ENCODE assay signal across 1 cellular context in the genomic region with DNA sequence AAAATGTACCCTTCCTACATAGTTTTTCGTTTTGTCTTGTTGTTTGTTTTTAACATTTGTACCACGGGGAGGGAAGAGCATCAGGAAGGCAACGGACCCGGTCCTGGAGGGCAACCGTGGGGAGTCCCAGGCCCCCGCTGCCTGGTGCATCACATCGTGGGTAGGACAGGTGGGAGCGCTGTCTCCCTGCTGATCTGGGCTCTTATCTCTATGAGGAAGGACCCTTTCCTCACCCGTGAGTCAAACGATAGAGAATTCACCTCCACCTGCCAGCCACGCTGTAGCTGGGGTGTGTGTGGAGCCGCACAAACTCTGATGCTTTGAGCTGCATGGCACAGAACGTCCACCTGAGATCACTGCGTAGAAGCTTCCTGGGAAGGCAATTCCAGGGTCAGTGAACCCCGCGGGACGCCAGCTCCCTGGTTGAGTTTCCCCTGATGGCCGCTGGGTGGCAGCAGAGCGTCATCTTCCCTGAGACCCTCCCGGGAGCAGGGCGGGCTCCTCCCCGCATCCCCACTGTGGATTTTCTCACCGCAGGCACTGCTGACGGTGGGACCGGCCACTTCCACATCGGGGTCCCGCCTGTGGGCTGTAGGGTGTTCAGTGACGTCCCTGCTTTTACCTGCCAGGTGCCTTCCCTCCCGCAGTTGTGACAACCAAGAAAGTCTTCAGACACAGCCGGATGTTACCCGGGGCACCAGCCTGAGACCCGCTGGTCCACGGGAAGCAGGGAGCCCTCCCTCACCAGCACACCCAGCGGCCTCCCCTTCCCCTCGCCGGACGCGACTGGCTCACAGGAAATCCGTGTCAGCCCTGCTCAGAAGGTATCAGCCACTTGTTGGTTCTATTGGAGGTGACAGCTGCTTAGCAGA.
TF ChIP-seq lines count a peak whose summit lies in the region.

No MANE protein-coding gene starts in this region.

TF ChIP-seq in HEK293, 187 proteins besides CTCF, POLR2A, EP300 and RAD21 (continued from another document and continues in another):
- TF ChIP-seq ZIC2 (tag by site-specific recombination; IDR thresholded peaks at IDR 0.05) (peak; percentile 51), BCL11A (tag by site-specific recombination; IDR thresholded peaks at IDR 0.05; ENCODE audit: low read depth) (no peak), ZNF184 (tag by site-specific recombination; IDR thresholded peaks at IDR 0.05) (no peak), ZNF239 (tag by site-specific recombination; IDR thresholded peaks at IDR 0.05) (no peak), ZNF558 (tag by site-specific recombination; IDR thresholded peaks at IDR 0.05) (no peak), ZNF114 (tag by site-specific recombination; IDR thresholded peaks at IDR 0.05) (no peak), ZNF677 (tag by site-specific recombination; IDR thresholded peaks at IDR 0.05) (no peak), ZNF529 (tag by site-specific recombination; IDR thresholded peaks at IDR 0.05; ENCODE audit: insufficient replicate concordance) (no peak), ZNF654 (tag by site-specific recombination; IDR thresholded peaks at IDR 0.05; ENCODE audit: low read depth) (peak; percentile 60), ZNF416 (tag by site-specific recombination; IDR thresholded peaks at IDR 0.05) (no peak), KLF7 (tag by site-specific recombination; IDR thresholded peaks at IDR 0.05; ENCODE audit: borderline replicate concordance) (no peak), ZNF223 (tag by site-specific recombination; IDR thresholded peaks at IDR 0.05) (no peak), OVOL3 (tag by site-specific recombination; IDR thresholded peaks at IDR 0.05) (no peak), KLF8 (tag by site-specific recombination; IDR thresholded peaks at IDR 0.05) (peak; percentile 46; the same call in 1 of the 2 replicates), YY1 (tag by site-specific recombination; IDR thresholded peaks at IDR 0.05) (no peak), ZNF548 (tag by site-specific recombination; IDR thresholded peaks at IDR 0.05) (no peak), ZNF146 (tag by site-specific recombination; IDR thresholded peaks at IDR 0.05) (no peak), ZNF501 (tag by site-specific recombination; IDR thresholded peaks at IDR 0.05) (no peak), ZNF138 (tag by site-specific recombination; IDR thresholded peaks at IDR 0.05; ENCODE audit: borderline replicate concordance) (no peak), ZNF324 (tag by site-specific recombination; IDR thresholded peaks at IDR 0.05) (no peak), ZNF132 (tag by site-specific recombination; IDR thresholded peaks at IDR 0.05; ENCODE audit: borderline replicate concordance) (no peak), ZNF23 (tag by site-specific recombination; IDR thresholded peaks at IDR 0.05; ENCODE audit: borderline replicate concordance) (no peak), ZNF248 (tag by site-specific recombination; IDR thresholded peaks at IDR 0.05) (no peak), KLF16 (tag by site-specific recombination; IDR thresholded peaks at IDR 0.05) (no peak), SP7 (tag by site-specific recombination; IDR thresholded peaks at IDR 0.05) (no peak; the same call in 1 of the 2 replicates), ZNF624 (tag by site-specific recombination; IDR thresholded peaks at IDR 0.05) (no peak), HOXC10 (CRISPR knock-in tag; IDR thresholded peaks at IDR 0.05) (0 out of 2 replicates have a peak, but pooled peaks have one; percentile 78), ZFP3 (tag by site-specific recombination; IDR thresholded peaks at IDR 0.05; ENCODE audit: low read depth) (no peak)
- TF ChIP-seq, protein P1, sequence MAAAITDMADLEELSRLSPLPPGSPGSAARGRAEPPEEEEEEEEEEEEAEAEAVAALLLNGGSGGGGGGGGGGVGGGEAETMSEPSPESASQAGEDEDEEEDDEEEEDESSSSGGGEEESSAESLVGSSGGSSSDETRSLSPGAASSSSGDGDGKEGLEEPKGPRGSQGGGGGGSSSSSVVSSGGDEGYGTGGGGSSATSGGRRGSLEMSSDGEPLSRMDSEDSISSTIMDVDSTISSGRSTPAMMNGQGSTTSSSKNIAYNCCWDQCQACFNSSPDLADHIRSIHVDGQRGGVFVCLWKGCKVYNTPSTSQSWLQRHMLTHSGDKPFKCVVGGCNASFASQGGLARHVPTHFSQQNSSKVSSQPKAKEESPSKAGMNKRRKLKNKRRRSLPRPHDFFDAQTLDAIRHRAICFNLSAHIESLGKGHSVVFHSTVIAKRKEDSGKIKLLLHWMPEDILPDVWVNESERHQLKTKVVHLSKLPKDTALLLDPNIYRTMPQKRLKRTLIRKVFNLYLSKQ (tag by site-specific recombination; IDR thresholded peaks at IDR 0.05; ENCODE audit: borderline replicate concordance) = no peak
- TF ChIP-seq, protein P2, sequence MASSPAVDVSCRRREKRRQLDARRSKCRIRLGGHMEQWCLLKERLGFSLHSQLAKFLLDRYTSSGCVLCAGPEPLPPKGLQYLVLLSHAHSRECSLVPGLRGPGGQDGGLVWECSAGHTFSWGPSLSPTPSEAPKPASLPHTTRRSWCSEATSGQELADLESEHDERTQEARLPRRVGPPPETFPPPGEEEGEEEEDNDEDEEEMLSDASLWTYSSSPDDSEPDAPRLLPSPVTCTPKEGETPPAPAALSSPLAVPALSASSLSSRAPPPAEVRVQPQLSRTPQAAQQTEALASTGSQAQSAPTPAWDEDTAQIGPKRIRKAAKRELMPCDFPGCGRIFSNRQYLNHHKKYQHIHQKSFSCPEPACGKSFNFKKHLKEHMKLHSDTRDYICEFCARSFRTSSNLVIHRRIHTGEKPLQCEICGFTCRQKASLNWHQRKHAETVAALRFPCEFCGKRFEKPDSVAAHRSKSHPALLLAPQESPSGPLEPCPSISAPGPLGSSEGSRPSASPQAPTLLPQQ (tag by site-specific recombination; IDR thresholded peaks at IDR 0.05) = peak; percentile 55; the same call in 1 of the 2 replicates
- TF ChIP-seq, protein P3, sequence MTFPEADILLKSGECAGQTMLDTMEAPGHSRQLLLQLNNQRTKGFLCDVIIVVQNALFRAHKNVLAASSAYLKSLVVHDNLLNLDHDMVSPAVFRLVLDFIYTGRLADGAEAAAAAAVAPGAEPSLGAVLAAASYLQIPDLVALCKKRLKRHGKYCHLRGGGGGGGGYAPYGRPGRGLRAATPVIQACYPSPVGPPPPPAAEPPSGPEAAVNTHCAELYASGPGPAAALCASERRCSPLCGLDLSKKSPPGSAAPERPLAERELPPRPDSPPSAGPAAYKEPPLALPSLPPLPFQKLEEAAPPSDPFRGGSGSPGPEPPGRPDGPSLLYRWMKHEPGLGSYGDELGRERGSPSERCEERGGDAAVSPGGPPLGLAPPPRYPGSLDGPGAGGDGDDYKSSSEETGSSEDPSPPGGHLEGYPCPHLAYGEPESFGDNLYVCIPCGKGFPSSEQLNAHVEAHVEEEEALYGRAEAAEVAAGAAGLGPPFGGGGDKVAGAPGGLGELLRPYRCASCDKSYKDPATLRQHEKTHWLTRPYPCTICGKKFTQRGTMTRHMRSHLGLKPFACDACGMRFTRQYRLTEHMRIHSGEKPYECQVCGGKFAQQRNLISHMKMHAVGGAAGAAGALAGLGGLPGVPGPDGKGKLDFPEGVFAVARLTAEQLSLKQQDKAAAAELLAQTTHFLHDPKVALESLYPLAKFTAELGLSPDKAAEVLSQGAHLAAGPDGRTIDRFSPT (tag by site-specific recombination; IDR thresholded peaks at IDR 0.05) = no peak
- TF ChIP-seq, protein P4, sequence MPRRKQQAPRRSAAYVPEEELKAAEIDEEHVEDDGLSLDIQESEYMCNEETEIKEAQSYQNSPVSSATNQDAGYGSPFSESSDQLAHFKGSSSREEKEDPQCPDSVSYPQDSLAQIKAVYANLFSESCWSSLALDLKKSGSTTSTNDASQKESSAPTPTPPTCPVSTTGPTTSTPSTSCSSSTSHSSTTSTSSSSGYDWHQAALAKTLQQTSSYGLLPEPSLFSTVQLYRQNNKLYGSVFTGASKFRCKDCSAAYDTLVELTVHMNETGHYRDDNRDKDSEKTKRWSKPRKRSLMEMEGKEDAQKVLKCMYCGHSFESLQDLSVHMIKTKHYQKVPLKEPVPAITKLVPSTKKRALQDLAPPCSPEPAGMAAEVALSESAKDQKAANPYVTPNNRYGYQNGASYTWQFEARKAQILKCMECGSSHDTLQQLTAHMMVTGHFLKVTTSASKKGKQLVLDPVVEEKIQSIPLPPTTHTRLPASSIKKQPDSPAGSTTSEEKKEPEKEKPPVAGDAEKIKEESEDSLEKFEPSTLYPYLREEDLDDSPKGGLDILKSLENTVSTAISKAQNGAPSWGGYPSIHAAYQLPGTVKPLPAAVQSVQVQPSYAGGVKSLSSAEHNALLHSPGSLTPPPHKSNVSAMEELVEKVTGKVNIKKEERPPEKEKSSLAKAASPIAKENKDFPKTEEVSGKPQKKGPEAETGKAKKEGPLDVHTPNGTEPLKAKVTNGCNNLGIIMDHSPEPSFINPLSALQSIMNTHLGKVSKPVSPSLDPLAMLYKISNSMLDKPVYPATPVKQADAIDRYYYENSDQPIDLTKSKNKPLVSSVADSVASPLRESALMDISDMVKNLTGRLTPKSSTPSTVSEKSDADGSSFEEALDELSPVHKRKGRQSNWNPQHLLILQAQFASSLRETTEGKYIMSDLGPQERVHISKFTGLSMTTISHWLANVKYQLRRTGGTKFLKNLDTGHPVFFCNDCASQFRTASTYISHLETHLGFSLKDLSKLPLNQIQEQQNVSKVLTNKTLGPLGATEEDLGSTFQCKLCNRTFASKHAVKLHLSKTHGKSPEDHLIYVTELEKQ (tag by site-specific recombination; IDR thresholded peaks at IDR 0.05; ENCODE audit: borderline replicate concordance) = no peak
- TF ChIP-seq, protein P5, sequence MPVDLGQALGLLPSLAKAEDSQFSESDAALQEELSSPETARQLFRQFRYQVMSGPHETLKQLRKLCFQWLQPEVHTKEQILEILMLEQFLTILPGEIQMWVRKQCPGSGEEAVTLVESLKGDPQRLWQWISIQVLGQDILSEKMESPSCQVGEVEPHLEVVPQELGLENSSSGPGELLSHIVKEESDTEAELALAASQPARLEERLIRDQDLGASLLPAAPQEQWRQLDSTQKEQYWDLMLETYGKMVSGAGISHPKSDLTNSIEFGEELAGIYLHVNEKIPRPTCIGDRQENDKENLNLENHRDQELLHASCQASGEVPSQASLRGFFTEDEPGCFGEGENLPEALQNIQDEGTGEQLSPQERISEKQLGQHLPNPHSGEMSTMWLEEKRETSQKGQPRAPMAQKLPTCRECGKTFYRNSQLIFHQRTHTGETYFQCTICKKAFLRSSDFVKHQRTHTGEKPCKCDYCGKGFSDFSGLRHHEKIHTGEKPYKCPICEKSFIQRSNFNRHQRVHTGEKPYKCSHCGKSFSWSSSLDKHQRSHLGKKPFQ (tag by site-specific recombination; IDR thresholded peaks at IDR 0.05) = no peak
- TF ChIP-seq, protein P6, sequence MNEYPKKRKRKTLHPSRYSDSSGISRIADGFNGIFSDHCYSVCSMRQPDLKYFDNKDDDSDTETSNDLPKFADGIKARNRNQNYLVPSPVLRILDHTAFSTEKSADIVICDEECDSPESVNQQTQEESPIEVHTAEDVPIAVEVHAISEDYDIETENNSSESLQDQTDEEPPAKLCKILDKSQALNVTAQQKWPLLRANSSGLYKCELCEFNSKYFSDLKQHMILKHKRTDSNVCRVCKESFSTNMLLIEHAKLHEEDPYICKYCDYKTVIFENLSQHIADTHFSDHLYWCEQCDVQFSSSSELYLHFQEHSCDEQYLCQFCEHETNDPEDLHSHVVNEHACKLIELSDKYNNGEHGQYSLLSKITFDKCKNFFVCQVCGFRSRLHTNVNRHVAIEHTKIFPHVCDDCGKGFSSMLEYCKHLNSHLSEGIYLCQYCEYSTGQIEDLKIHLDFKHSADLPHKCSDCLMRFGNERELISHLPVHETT (tag by site-specific recombination; IDR thresholded peaks at IDR 0.05) = no peak
- TF ChIP-seq, protein P7, sequence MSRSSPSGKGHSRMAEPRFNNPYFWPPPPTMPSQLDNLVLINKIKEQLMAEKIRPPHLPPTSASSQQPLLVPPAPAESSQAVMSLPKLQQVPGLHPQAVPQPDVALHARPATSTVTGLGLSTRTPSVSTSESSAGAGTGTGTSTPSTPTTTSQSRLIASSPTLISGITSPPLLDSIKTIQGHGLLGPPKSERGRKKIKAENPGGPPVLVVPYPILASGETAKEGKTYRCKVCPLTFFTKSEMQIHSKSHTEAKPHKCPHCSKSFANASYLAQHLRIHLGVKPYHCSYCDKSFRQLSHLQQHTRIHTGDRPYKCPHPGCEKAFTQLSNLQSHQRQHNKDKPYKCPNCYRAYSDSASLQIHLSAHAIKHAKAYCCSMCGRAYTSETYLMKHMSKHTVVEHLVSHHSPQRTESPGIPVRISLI (tag by site-specific recombination; IDR thresholded peaks at IDR 0.05) = no peak
- TF ChIP-seq, protein P8, sequence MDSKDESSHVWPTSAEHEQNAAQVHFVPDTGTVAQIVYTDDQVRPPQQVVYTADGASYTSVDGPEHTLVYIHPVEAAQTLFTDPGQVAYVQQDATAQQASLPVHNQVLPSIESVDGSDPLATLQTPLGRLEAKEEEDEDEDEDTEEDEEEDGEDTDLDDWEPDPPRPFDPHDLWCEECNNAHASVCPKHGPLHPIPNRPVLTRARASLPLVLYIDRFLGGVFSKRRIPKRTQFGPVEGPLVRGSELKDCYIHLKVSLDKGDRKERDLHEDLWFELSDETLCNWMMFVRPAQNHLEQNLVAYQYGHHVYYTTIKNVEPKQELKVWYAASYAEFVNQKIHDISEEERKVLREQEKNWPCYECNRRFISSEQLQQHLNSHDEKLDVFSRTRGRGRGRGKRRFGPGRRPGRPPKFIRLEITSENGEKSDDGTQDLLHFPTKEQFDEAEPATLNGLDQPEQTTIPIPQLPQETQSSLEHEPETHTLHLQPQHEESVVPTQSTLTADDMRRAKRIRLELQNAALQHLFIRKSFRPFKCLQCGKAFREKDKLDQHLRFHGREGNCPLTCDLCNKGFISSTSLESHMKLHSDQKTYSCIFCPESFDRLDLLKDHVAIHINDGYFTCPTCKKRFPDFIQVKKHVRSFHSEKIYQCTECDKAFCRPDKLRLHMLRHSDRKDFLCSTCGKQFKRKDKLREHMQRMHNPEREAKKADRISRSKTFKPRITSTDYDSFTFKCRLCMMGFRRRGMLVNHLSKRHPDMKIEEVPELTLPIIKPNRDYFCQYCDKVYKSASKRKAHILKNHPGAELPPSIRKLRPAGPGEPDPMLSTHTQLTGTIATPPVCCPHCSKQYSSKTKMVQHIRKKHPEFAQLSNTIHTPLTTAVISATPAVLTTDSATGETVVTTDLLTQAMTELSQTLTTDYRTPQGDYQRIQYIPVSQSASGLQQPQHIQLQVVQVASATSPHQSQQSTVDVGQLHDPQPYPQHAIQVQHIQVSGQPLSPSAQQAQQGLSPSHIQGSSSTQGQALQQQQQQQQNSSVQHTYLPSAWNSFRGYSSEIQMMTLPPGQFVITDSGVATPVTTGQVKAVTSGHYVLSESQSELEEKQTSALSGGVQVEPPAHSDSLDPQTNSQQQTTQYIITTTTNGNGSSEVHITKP (tag by site-specific recombination; IDR thresholded peaks at IDR 0.05) = peak; percentile 93
